11 cellular contexts compared by ENCODE assay signal in genomic region chr11:117998201-117998579, GRCh38. TPM values are rescaled to one million over a fixed set of nuclear protein-coding genes. Genes with fewer than 3 reads are reported as not detected.
A peak's percentile ranks its signal among the peaks of the same experiment; 100 is the strongest.
DNase-seq lines count a peak whose midpoint lies in the region; ATAC-seq and TF ChIP-seq lines count a peak whose summit lies in the region.
"Had no signal": no experiment of that assay in that cellular context is flagged by ENCODE, and none has a peak within 500 bp of the region (broad histone marks: within the 10 kb centered on the region; RNA-seq: fewer than 3 reads in every experiment).

No MANE protein-coding gene starts in this region.

- H3K36me3 ChIP-seq in spleen (peaks cover 0 to 78% (median 67%) of the 10 kb centered on the region in 6 donors), body of pancreas (replicated peaks in 1 of 2; ENCODE audit: insufficient read depth in 1 of 2, low read depth in 2 of 2) (no peaks in the 10 kb centered on the region)

- peak overlapping the region; percentile 29 for H3K4me3 Mint-ChIP-seq in activated CD4-positive, alpha-beta T cell treated with anti-CD3 and anti-CD28 coated beads, Interleukin-2, amount 10 ng/mL, durations not matched to agents 24 days and 14 days

- TF ChIP-seq CTCF in spleen (IDR thresholded peaks at IDR 0.05 in 8 of 11, conservative IDR thresholded peaks at IDR 0.05 in 3 of 11), result no peak
- no peak for TF ChIP-seq CTCF in body of pancreas (IDR thresholded peaks at IDR 0.05)

- peak overlapping the region; percentile 87 for H3K27ac Mint-ChIP-seq in activated CD4-positive, alpha-beta T cell treated with anti-CD3 and anti-CD28 coated beads, Interleukin-2, amount 10 ng/mL, durations not matched to agents 24 days and 14 days

- intact Hi-C loops in activated CD4-positive, alpha-beta T cell treated with anti-CD3 and anti-CD28 coated beads, Interleukin-2, amount 10 ng/mL, durations not matched to agents 24 days and 14 days (cut with micrococcal nuclease), result loop anchor here (1.0 kb wide), 1 partner anchor 12 kb away; the partner anchor contains the start of gene IL10RA
- intact Hi-C loops in spleen (cut with DNase I; ENCODE audit: low total_unique reads), result no loop called here
- intact Hi-C loops in body of pancreas (cut with DNase I), result no loop called here

- WGBS in spleen, 5 donors, result 64 to 80% (median 76%) methylated on average over 3 of the region's 3 CpGs
- 72 to 77% methylated on average over 3 of the region's 3 CpGs for WGBS in body of pancreas, 2 donors

- H3K9me3 ChIP-seq in spleen (no peaks in the 10 kb centered on the region), body of pancreas (no peaks in the 10 kb centered on the region)

- peaks cover 77% of the 10 kb centered on the region for H3K36me3 Mint-ChIP-seq in activated CD4-positive, alpha-beta T cell treated with anti-CD3 and anti-CD28 coated beads, Interleukin-2, amount 10 ng/mL, durations not matched to agents 24 days and 14 days (ENCODE audit: low read depth)

- peaks cover 20 to 100% (median 83%) of the 10 kb centered on the region in 6 donors for H3K4me1 ChIP-seq in spleen
- H3K4me1 ChIP-seq in body of pancreas, result no peaks in the 10 kb centered on the region

- no peaks in the 10 kb centered on the region for H3K27me3 Mint-ChIP-seq in activated CD4-positive, alpha-beta T cell treated with anti-CD3 and anti-CD28 coated beads, Interleukin-2, amount 10 ng/mL, durations not matched to agents 24 days and 14 days

- H3K9me3 Mint-ChIP-seq in activated CD4-positive, alpha-beta T cell treated with anti-CD3 and anti-CD28 coated beads, Interleukin-2, amount 10 ng/mL, durations not matched to agents 24 days and 14 days, result no peaks in the 10 kb centered on the region

- H3K27me3 ChIP-seq in spleen (replicated peaks in 1 of 7) (no peaks in the 10 kb centered on the region), body of pancreas (no peaks in the 10 kb centered on the region)

- TF ChIP-seq POLR2A in spleen (IDR thresholded peaks at IDR 0.05), result no peak
- no peak for TF ChIP-seq POLR2A in body of pancreas (IDR thresholded peaks at IDR 0.05)

- H3K27ac ChIP-seq in spleen, result peak overlapping the region in 6 of 8 donors; percentile 30 to 98 (median 96)
- H3K27ac ChIP-seq in body of pancreas, result no peak overlapping the region

- ATAC-seq in GM21786 (IDR thresholded peaks at IDR 0.05; ENCODE audit: unreplicated experiment) (peak; percentile 79), HG03520 (IDR thresholded peaks at IDR 0.05; ENCODE audit: unreplicated experiment) (peak; percentile 65), body of pancreas (no peak)

- no peak for DNase-seq in activated CD4-positive, alpha-beta T cell treated with anti-CD3 and anti-CD28 coated beads, Interleukin-2, amount 10 ng/mL, durations not matched to agents 24 days and 14 days
- no peak for DNase-seq in activated CD4-positive, alpha-beta T cell treated with anti-CD3 and anti-CD28 coated beads for 4 hours
- DNase-seq in spleen (no peak), globus pallidus (ENCODE audit: low spot score) (no peak), occipital lobe (lab: John Stamatoyannopoulos, UW) (no peak), body of pancreas (no peak)
- DNase-seq: IMR-90; NCI-H510A treated with DMSO at 0.1 percent for 48 hours; stimulated activated CD4-positive, alpha-beta T cell treated with anti-CD3 and anti-CD28 coated beads, Interleukin-4, amount 100 ng/mL, for 1 hour had no signal

- no peak overlapping the region for H3K4me3 ChIP-seq in spleen
- no peak overlapping the region for H3K4me3 ChIP-seq in body of pancreas

- H3K4me1 Mint-ChIP-seq in activated CD4-positive, alpha-beta T cell treated with anti-CD3 and anti-CD28 coated beads, Interleukin-2, amount 10 ng/mL, durations not matched to agents 24 days and 14 days, result peaks cover 82% of the 10 kb centered on the region

RNA-seq across cellular contexts. Expression of gene IL10RA, which starts 12.0 kb away (rescaled TPM):
- 86.6 and 89.9 TPM in 2 replicates for total RNA-seq in activated CD4-positive, alpha-beta T cell treated with anti-CD3 and anti-CD28 coated beads, Interleukin-2, amount 10 ng/mL, durations not matched to agents 24 days and 14 days
- total RNA-seq in spleen (100 to 1,000 TPM; 114 to 239 (median 171) TPM), occipital lobe (6.7 TPM), body of pancreas (10 to 100 TPM in 1 of 2 donors, 1 to 10 TPM in 1; 7.3 to 10.2 TPM)
- 10 to 100 TPM; 32.9 to 39.4 (median 38.3) TPM for polyA plus RNA-seq in spleen
- total RNA-seq: IMR-90 had no signal

Comparison
In these comparisons a context has a peak if more than half of its experiments do, and no peak if none do; other contexts are left out.
1. H3K27ac ChIP-seq: peak in spleen (6 of 8); none in body of pancreas (0 of 4).